In the genomic region with DNA sequence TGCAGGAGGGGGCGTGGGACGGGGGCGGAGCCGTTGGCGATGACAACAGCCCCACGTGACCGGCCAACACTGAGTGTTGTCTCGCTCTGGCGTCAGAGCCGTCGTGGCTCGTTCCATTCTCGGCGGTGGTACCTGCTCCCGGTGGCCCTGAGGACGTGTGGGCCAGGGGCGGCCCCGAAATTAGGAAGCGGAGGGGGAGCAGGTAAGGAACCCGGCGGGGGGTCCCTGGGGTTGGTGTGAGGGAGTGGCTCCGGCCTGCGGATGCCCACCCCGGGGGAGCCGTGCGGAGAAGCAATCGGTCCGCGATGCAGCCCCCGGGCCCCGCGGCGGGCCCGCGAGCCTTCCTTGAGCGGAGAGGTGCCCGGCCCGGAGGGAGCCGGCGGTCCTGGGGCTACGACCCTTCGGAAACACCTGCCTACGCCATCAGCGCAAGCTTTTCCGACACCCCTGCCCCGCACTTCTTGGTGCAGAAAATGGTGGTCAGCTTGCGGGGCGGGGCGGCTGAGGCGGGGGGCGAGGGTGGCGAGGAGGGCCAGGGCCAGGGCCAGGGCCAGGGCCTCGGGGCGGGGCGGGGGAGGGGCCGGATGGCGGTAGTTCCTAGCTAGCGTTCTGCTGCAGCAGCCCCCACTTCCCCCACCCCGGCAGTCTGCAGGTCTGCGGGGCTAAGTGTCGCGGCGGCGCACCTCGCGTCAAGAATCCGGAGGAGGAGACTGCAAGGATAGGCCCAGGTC, we compare ENCODE assay signal across 1 cellular context.
A peak's percentile ranks its signal among the peaks of the same experiment; 100 is the strongest.
TF ChIP-seq lines count a peak whose summit lies in the region.

A gene with protein sequence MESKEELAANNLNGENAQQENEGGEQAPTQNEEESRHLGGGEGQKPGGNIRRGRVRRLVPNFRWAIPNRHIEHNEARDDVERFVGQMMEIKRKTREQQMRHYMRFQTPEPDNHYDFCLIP (plus strand): TSS at position 72 of the 731 bp plus-strand sequence. CDS start 1,046 bp downstream, outside the sequence.

TF ChIP-seq in K562, 482 proteins besides CTCF, POLR2A, EP300 and RAD21 (continued from another document and continues in another):
- TF ChIP-seq, protein P1, sequence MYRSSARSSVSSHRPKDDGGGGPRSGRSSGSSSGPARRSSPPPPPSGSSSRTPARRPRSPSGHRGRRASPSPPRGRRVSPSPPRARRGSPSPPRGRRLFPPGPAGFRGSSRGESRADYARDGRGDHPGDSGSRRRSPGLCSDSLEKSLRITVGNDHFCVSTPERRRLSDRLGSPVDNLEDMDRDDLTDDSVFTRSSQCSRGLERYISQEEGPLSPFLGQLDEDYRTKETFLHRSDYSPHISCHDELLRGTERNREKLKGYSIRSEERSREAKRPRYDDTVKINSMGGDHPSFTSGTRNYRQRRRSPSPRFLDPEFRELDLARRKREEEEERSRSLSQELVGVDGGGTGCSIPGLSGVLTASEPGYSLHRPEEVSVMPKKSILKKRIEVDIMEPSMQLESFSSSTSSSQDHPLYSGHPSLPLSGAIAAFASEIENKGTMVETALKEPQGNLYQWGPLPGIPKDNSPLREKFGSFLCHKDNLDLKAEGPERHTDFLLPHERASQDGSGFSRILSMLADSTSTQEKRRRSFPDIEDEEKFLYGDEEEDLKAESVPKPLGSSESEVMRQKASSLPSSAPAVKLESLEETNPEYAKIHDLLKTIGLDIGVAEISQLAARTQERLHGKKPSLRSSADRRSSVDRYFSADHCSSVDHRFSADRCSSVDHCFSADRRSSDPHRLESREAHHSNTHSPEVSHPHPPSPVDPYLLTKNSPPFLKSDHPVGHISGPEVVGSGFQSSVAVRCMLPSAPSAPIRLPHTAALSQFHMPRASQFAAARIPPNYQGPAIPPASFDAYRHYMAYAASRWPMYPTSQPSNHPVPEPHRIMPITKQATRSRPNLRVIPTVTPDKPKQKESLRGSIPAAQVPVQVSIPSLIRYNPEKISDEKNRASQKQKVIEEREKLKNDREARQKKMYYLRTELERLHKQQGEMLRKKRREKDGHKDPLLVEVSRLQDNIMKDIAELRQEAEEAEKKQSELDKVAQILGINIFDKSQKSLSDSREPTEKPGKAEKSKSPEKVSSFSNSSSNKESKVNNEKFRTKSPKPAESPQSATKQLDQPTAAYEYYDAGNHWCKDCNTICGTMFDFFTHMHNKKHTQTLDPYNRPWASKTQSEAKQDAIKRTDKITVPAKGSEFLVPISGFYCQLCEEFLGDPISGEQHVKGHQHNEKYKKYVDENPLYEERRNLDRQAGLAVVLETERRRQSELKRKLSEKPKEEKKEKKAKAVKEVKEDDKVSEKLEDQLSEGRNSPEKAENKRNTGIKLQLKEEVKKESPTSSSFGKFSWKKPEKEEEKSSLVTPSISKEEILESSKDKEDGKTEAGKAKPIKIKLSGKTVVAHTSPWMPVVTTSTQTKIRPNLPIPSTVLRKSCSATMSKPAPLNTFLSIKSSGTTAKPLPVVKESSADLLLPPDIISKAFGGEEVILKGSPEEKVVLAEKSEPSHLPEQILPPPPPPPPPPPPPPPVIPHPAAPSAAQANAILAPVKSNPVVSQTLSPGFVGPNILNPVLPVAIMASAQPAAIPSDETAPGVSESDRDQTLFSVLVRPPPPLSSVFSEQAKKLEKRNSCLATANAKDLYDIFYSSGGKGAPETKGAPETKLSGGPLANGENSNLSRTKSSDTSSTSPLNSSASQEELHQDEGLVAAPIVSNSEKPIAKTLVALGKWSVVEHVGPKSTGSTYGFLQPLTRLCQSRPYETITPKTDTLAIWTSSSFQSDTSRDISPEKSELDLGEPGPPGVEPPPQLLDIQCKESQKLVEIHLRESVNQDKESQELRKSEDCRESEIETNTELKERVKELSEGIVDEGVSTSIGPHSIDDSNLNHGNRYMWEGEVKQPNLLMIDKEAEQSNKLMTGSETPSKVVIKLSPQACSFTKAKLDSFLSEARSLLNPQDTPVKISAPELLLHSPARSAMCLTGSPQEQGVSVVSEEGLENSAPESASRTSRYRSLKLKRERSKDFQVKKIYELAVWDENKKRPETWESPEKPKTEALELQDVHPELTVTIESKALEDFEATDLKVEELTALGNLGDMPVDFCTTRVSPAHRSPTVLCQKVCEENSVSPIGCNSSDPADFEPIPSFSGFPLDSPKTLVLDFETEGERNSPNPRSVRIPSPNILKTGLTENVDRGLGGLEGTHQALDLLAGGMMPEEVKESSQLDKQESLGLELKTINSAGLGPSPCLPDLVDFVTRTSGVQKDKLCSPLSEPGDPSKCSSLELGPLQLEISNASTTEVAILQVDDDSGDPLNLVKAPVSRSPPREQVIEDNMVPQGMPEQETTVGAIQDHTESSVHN (IDR thresholded peaks at IDR 0.05; ENCODE audit: borderline replicate concordance in 1 of 2, low read depth in 1 of 2): no peak
- TF ChIP-seq CBX8 (IDR thresholded peaks at IDR 0.05; ENCODE audit: borderline replicate concordance, extremely low read depth, low read depth, low read length, poor library complexity, severe bottlenecking) (no peak), FUS (optimal IDR thresholded peaks at IDR 0.05; ENCODE audit: low read depth, low read length) (no peak), FOXP1 (CRISPR knock-in tag; IDR thresholded peaks at IDR 0.05) (no peak), ZNF668 (CRISPR knock-in tag; IDR thresholded peaks at IDR 0.05) (no peak), PHF20 (IDR thresholded peaks at IDR 0.05; ENCODE audit: partially characterized antibody) (no peak), ZNF384 (IDR thresholded peaks at IDR 0.05; ENCODE audit: low read depth, low read length) (no peak), SP1 (CRISPR knock-in tag; IDR thresholded peaks at IDR 0.05) (peak; percentile 81), SAFB (IDR thresholded peaks at IDR 0.05; ENCODE audit: borderline replicate concordance, low read depth, low read length) (no peak), ZNF695 (CRISPR knock-in tag; IDR thresholded peaks at IDR 0.05) (no peak), ERF (CRISPR knock-in tag; IDR thresholded peaks at IDR 0.05) (no peak), ZNF830 (CRISPR knock-in tag; IDR thresholded peaks at IDR 0.05) (no peak), ZZZ3 (IDR thresholded peaks at IDR 0.05) (no peak), MAFK (IDR thresholded peaks at IDR 0.05; ENCODE audit: low read length) (no peak), NFRKB (IDR thresholded peaks at IDR 0.05; ENCODE audit: low read depth) (no peak), GTF2A2 (tag; IDR thresholded peaks at IDR 0.05) (peak; percentile 80; the same call in 1 of the 2 replicates), TCF7L2 (IDR thresholded peaks at IDR 0.05; ENCODE audit: low read depth, low read length) (no peak), ZNF561 (CRISPR knock-in tag; conservative IDR thresholded peaks at IDR 0.05) (no peak), KLF13 (tag; IDR thresholded peaks at IDR 0.05; ENCODE audit: borderline replicate concordance, low read depth) (peak; percentile 72; the same call in 1 of the 2 replicates), KAT2B (IDR thresholded peaks at IDR 0.05; ENCODE audit: low read depth, low read length) (no peak), MAFG (tag; conservative IDR thresholded peaks at IDR 0.05) (no peak), POLR2AphosphoS5 (IDR thresholded peaks at IDR 0.05; ENCODE audit: control insufficient read depth, insufficient read depth, low read depth, low read length) (peak; percentile 72; the same call in 1 of the 2 replicates), PYGO2 (tag; IDR thresholded peaks at IDR 0.05) (no peak), MTA2 (IDR thresholded peaks at IDR 0.05; ENCODE audit: low read depth) (no peak)
- TF ChIP-seq, protein P2, sequence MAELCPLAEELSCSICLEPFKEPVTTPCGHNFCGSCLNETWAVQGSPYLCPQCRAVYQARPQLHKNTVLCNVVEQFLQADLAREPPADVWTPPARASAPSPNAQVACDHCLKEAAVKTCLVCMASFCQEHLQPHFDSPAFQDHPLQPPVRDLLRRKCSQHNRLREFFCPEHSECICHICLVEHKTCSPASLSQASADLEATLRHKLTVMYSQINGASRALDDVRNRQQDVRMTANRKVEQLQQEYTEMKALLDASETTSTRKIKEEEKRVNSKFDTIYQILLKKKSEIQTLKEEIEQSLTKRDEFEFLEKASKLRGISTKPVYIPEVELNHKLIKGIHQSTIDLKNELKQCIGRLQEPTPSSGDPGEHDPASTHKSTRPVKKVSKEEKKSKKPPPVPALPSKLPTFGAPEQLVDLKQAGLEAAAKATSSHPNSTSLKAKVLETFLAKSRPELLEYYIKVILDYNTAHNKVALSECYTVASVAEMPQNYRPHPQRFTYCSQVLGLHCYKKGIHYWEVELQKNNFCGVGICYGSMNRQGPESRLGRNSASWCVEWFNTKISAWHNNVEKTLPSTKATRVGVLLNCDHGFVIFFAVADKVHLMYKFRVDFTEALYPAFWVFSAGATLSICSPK (IDR thresholded peaks at IDR 0.05; ENCODE audit: borderline replicate concordance): no peak
- TF ChIP-seq, protein P3, sequence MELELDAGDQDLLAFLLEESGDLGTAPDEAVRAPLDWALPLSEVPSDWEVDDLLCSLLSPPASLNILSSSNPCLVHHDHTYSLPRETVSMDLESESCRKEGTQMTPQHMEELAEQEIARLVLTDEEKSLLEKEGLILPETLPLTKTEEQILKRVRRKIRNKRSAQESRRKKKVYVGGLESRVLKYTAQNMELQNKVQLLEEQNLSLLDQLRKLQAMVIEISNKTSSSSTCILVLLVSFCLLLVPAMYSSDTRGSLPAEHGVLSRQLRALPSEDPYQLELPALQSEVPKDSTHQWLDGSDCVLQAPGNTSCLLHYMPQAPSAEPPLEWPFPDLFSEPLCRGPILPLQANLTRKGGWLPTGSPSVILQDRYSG (tag; conservative IDR thresholded peaks at IDR 0.05; ENCODE audit: low read depth): no peak
- TF ChIP-seq, protein P4, sequence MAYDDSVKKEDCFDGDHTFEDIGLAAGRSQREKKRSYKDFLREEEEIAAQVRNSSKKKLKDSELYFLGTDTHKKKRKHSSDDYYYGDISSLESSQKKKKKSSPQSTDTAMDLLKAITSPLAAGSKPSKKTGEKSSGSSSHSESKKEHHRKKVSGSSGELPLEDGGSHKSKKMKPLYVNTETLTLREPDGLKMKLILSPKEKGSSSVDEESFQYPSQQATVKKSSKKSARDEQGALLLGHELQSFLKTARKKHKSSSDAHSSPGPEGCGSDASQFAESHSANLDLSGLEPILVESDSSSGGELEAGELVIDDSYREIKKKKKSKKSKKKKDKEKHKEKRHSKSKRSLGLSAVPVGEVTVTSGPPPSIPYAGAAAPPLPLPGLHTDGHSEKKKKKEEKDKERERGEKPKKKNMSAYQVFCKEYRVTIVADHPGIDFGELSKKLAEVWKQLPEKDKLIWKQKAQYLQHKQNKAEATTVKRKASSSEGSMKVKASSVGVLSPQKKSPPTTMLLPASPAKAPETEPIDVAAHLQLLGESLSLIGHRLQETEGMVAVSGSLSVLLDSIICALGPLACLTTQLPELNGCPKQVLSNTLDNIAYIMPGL (CRISPR knock-in tag; IDR thresholded peaks at IDR 0.05): no peak
- TF ChIP-seq, protein P5, sequence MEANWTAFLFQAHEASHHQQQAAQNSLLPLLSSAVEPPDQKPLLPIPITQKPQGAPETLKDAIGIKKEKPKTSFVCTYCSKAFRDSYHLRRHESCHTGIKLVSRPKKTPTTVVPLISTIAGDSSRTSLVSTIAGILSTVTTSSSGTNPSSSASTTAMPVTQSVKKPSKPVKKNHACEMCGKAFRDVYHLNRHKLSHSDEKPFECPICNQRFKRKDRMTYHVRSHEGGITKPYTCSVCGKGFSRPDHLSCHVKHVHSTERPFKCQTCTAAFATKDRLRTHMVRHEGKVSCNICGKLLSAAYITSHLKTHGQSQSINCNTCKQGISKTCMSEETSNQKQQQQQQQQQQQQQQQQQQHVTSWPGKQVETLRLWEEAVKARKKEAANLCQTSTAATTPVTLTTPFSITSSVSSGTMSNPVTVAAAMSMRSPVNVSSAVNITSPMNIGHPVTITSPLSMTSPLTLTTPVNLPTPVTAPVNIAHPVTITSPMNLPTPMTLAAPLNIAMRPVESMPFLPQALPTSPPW (CRISPR knock-in tag; IDR thresholded peaks at IDR 0.05): peak; percentile 65; the same call in 1 of the 2 replicates
- TF ChIP-seq, protein P6, sequence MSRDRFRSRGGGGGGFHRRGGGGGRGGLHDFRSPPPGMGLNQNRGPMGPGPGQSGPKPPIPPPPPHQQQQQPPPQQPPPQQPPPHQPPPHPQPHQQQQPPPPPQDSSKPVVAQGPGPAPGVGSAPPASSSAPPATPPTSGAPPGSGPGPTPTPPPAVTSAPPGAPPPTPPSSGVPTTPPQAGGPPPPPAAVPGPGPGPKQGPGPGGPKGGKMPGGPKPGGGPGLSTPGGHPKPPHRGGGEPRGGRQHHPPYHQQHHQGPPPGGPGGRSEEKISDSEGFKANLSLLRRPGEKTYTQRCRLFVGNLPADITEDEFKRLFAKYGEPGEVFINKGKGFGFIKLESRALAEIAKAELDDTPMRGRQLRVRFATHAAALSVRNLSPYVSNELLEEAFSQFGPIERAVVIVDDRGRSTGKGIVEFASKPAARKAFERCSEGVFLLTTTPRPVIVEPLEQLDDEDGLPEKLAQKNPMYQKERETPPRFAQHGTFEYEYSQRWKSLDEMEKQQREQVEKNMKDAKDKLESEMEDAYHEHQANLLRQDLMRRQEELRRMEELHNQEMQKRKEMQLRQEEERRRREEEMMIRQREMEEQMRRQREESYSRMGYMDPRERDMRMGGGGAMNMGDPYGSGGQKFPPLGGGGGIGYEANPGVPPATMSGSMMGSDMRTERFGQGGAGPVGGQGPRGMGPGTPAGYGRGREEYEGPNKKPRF (IDR thresholded peaks at IDR 0.05; ENCODE audit: low read depth, low read length): no peak
- TF ChIP-seq, protein P7, sequence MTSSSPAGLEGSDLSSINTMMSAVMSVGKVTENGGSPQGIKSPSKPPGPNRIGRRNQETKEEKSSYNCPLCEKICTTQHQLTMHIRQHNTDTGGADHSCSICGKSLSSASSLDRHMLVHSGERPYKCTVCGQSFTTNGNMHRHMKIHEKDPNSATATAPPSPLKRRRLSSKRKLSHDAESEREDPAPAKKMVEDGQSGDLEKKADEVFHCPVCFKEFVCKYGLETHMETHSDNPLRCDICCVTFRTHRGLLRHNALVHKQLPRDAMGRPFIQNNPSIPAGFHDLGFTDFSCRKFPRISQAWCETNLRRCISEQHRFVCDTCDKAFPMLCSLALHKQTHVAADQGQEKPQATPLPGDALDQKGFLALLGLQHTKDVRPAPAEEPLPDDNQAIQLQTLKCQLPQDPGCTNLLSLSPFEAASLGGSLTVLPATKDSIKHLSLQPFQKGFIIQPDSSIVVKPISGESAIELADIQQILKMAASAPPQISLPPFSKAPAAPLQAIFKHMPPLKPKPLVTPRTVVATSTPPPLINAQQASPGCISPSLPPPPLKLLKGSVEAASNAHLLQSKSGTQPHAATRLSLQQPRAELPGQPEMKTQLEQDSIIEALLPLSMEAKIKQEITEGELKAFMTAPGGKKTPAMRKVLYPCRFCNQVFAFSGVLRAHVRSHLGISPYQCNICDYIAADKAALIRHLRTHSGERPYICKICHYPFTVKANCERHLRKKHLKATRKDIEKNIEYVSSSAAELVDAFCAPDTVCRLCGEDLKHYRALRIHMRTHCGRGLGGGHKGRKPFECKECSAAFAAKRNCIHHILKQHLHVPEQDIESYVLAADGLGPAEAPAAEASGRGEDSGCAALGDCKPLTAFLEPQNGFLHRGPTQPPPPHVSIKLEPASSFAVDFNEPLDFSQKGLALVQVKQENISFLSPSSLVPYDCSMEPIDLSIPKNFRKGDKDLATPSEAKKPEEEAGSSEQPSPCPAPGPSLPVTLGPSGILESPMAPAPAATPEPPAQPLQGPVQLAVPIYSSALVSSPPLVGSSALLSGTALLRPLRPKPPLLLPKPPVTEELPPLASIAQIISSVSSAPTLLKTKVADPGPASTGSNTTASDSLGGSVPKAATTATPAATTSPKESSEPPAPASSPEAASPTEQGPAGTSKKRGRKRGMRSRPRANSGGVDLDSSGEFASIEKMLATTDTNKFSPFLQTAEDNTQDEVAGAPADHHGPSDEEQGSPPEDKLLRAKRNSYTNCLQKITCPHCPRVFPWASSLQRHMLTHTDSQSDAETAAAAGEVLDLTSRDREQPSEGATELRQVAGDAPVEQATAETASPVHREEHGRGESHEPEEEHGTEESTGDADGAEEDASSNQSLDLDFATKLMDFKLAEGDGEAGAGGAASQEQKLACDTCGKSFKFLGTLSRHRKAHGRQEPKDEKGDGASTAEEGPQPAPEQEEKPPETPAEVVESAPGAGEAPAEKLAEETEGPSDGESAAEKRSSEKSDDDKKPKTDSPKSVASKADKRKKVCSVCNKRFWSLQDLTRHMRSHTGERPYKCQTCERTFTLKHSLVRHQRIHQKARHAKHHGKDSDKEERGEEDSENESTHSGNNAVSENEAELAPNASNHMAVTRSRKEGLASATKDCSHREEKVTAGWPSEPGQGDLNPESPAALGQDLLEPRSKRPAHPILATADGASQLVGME (CRISPR knock-in tag; IDR thresholded peaks at IDR 0.05): no peak
